ENCODE assay signal across 1 cellular context in genomic region chr15:68148039-68148438, GRCh38.
TF ChIP-seq lines count a peak whose summit lies in the region.

No MANE protein-coding gene starts in this region.

TF ChIP-seq in GM23338, 12 proteins besides CTCF, POLR2A, EP300 and RAD21 (continued from another document):
- TF ChIP-seq ETS1 (IDR thresholded peaks at IDR 0.05) (no peak), ZNF462 (CRISPR knock-in tag; IDR thresholded peaks at IDR 0.05) (no peak)
TF ChIP-seq in GM23338: peak in this region for 0.
